In the genomic region with DNA sequence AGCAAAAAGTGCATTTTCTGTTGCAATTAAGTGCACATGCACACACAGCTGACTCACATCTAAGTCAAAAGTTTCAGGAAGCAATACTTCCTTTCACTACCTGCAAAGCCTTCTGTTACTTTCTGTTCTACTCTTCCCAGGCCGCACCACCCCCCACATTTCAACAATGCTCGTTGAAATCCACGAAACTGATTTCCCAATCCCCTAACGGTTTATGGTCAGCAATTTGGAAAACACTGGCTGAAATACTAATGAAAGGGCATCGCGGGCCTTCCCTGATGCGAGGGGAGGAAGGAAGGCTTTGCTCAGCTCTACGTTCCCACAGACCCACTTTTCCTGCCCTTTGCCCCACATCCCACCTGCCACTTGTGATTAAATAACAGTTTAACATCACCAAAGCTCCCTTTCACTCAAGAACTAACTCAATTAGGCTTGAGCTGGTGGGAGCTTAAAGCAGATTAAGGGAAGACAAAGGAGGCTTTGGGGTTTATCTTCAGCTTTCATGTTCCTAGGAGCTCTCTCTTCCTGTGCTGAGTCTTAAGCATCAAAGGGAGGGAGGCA, we compare ENCODE assay signal across 9 cellular contexts.
DNase-seq lines count a peak whose midpoint lies in the region; ATAC-seq and TF ChIP-seq lines count a peak whose summit lies in the region.
"Had no signal": no experiment of that assay in that cellular context is flagged by ENCODE, and none has a peak within 500 bp of the region (broad histone marks: within the 10 kb centered on the region; RNA-seq: fewer than 3 reads in every experiment).

No MANE protein-coding gene starts in this region.

- no peaks in the 10 kb centered on the region for H3K36me3 ChIP-seq in neutrophil

- H3K27me3 Mint-ChIP-seq in dendritic cell treated with granulocyte-macrophage colony-stimulating factor and Interleukin-4, amounts not matched to agents 40 ng/mL and 50 ng/mL, for 4 days: peaks cover 8% of the 10 kb centered on the region

- H3K27ac Mint-ChIP-seq in dendritic cell treated with granulocyte-macrophage colony-stimulating factor and Interleukin-4, amounts not matched to agents 40 ng/mL and 50 ng/mL, for 4 days: peak overlapping the region; percentile 0

- no peaks in the 10 kb centered on the region for H3K9me3 ChIP-seq in neutrophil

- TF ChIP-seq POLR2A in GM18505 (IDR thresholded peaks at IDR 0.05; ENCODE audit: borderline replicate concordance, extremely low read depth, insufficient read depth, insufficient read length): no peak

- peak overlapping the region; percentile 40 to 56 for H3K4me3 ChIP-seq in neutrophil (ENCODE audit: low read depth in 1 of 2, low read length in 1 of 2)

- H3K27ac ChIP-seq in neutrophil: peak overlapping the region; percentile 97

- DNase-seq in NOMO-1 (lab: John Stamatoyannopoulos, UW; ENCODE audit: unreplicated experiment in 2 of 2) (peak; percentile 93 to 95), GM10248 (ENCODE audit: extremely low spot score) (no peak), NCI-H510A treated with DMSO at 0.1 percent for 48 hours (lab: John Stamatoyannopoulos, UW) (no peak), midbrain (lab: John Stamatoyannopoulos, UW) (no peak)

- H3K4me1 ChIP-seq in neutrophil (ENCODE audit: control insufficient read depth in 1 of 2, insufficient read depth in 1 of 2, low read depth in 1 of 2, low read length in 1 of 2): peaks cover 0 to 99% of the 10 kb centered on the region in 2 experiments

- no peaks in the 10 kb centered on the region for H3K27me3 ChIP-seq in neutrophil

- H3K9me3 Mint-ChIP-seq in dendritic cell treated with granulocyte-macrophage colony-stimulating factor and Interleukin-4, amounts not matched to agents 40 ng/mL and 50 ng/mL, for 4 days: no peaks in the 10 kb centered on the region

- TF ChIP-seq CTCF in neutrophil (IDR thresholded peaks at IDR 0.05): no peak
- no peak for TF ChIP-seq CTCF in GM10248 (IDR thresholded peaks at IDR 0.05; ENCODE audit: control extremely low read depth, extremely low read depth, low read depth, missing control alignments)

- POLR2A ChIA-PET in GM10248 (lab: Yijun Ruan, JAX): no interaction called here

- H3K4me1 Mint-ChIP-seq in dendritic cell treated with granulocyte-macrophage colony-stimulating factor and Interleukin-4, amounts not matched to agents 40 ng/mL and 50 ng/mL, for 4 days (ENCODE audit: low read depth): peaks cover 66% of the 10 kb centered on the region

- CTCF ChIA-PET in GM10248 (lab: Yijun Ruan, JAX): no interaction called here

- no peaks in the 10 kb centered on the region for H3K36me3 Mint-ChIP-seq in dendritic cell treated with granulocyte-macrophage colony-stimulating factor and Interleukin-4, amounts not matched to agents 40 ng/mL and 50 ng/mL, for 4 days (ENCODE audit: low read depth)

- intact Hi-C loops in dendritic cell treated with granulocyte-macrophage colony-stimulating factor and Interleukin-4, amounts not matched to agents 40 ng/mL and 50 ng/mL, for 4 days (cut with micrococcal nuclease): loop anchor here (5.0 to 10.0 kb wide), 2 partner anchors 40 to 197 kb away; no protein-coding TSS in a partner anchor

- H3K4me3 Mint-ChIP-seq in dendritic cell treated with granulocyte-macrophage colony-stimulating factor and Interleukin-4, amounts not matched to agents 40 ng/mL and 50 ng/mL, for 4 days: peak overlapping the region; percentile 9

- ATAC-seq in GM21526 (IDR thresholded peaks at IDR 0.05; ENCODE audit: low FRiP score, unreplicated experiment) (peak; percentile 56), GM18505 (IDR thresholded peaks at IDR 0.05; ENCODE audit: unreplicated experiment) (no peak)
- ATAC-seq: Panc1 had no signal

Comparison
In these comparisons a context has a peak if more than half of its experiments do, and no peak if none do; other contexts are left out.
1. DNase-seq: peak in NOMO-1 (2 of 2); none in GM10248 (single experiment), NCI-H510A treated with DMSO at 0.1 percent for 48 hours (single experiment) and midbrain (single experiment).